Comparison of ENCODE assay signal across 26 cellular contexts in the genomic region with DNA sequence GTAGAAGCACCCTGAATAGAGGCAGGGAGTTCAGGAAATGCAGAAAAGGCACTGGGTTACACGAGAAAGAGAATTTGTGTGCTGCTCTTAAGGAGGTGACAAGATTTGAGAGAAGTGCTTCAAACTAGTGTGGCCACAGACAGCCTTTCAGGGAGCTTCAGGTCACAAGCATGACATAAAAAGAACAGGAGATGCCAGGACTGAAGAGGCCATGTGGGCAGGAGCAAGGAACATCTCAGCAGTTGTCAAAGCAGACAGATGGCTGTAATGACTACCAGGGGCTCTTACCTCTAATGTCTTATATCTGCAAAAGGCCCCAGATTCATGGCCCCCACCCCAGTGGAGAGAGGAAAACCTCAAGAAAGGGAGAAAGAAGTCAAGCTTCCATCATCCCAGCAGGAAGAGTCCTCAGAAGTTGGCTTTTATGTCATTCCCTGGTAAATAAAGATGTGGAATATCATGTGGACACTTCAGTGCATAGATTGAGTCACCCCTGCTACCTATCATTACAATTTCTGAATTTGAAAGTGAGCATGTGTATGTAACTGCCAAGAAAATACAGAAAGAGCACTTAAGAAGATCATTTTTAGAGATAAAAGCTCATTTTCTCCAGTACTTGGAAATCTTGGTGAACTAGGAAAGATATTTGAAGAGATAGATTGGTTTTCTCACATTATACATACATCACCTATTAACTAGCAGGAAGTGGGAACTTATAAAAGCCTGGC.
A peak's percentile ranks its signal among the peaks of the same experiment; 100 is the strongest.
DNase-seq lines count a peak whose midpoint lies in the region; ATAC-seq and TF ChIP-seq lines count a peak whose summit lies in the region.
"Had no signal": no experiment of that assay in that cellular context is flagged by ENCODE, and none has a peak within 500 bp of the region (broad histone marks: within the 10 kb centered on the region; RNA-seq: fewer than 3 reads in every experiment).

No MANE protein-coding gene starts in this region.

- H3F3A ChIP-seq in Loucy (ENCODE audit: low read depth): no peaks in the 10 kb centered on the region

- TF ChIP-seq CTCF in Loucy (conservative IDR thresholded peaks at IDR 0.05; ENCODE audit: low read length): no peak

- 0 out of 2 replicates have a peak overlapping the region, but pooled peaks have one; percentile 6 for H2AFZ ChIP-seq in Loucy (ENCODE audit: low read length)
- H2AFZ ChIP-seq: PC-9 had no signal

- no peaks in the 10 kb centered on the region for H4K20me1 ChIP-seq in Loucy (ENCODE audit: insufficient read depth, low read length, poor library complexity, severe bottlenecking)

- H3K9me2 ChIP-seq in Loucy (replicated peaks; ENCODE audit: low read depth, low read length): no peaks in the 10 kb centered on the region

- H3K27me3 Mint-ChIP-seq in activated naive CD4-positive, alpha-beta T cell treated with anti-CD3 and anti-CD28 coated beads, Interleukin-2, amount 10 ng/mL, durations not matched to agents 7 days and 5 days: no peaks in the 10 kb centered on the region
- H3K27me3 Mint-ChIP-seq in T-helper 2 cell treated with Interferon-gamma antibody and Interleukin-4, amounts not matched to agents 5 μg/mL and 100 μg/mL, for 36 hours (ENCODE audit: low read depth): no peaks in the 10 kb centered on the region
- H3K27me3 Mint-ChIP-seq: CD4-positive, alpha-beta T cell; T-helper 17 cell had no signal

- no peak overlapping the region for H3K4me3 ChIP-seq in Loucy (ENCODE audit: low read length, poor library complexity, severe bottlenecking)
- H3K4me3 ChIP-seq: GM12878, MG63, PC-9, SJCRH30 had no signal

- no peaks in the 10 kb centered on the region for H3K27me3 ChIP-seq in Loucy (ENCODE audit: insufficient read depth, low read length, poor library complexity, severe bottlenecking)
- H3K27me3 ChIP-seq: MG63, SJCRH30 had no signal

- H3K27ac Mint-ChIP-seq in activated naive CD4-positive, alpha-beta T cell treated with anti-CD3 and anti-CD28 coated beads, Interleukin-2, amount 10 ng/mL, durations not matched to agents 7 days and 5 days: peak overlapping the region; percentile 31
- peak overlapping the region; percentile 23 for H3K27ac Mint-ChIP-seq in T-helper 2 cell treated with Interferon-gamma antibody and Interleukin-4, amounts not matched to agents 5 μg/mL and 100 μg/mL, for 36 hours
- H3K27ac Mint-ChIP-seq: CD4-positive, alpha-beta T cell; T-helper 17 cell had no signal

- CTCF ChIA-PET in activated naive CD4-positive, alpha-beta T cell treated with anti-CD3 and anti-CD28 coated beads, Interleukin-2, amount 10 ng/mL, durations not matched to agents 7 days and 5 days (lab: Charles Lee): no interaction called here

- no peak overlapping the region for H3K4me3 Mint-ChIP-seq in activated naive CD4-positive, alpha-beta T cell treated with anti-CD3 and anti-CD28 coated beads, Interleukin-2, amount 10 ng/mL, durations not matched to agents 7 days and 5 days
- peak overlapping the region; percentile 18 for H3K4me3 Mint-ChIP-seq in T-helper 2 cell treated with Interferon-gamma antibody and Interleukin-4, amounts not matched to agents 5 μg/mL and 100 μg/mL, for 36 hours
- H3K4me3 Mint-ChIP-seq: CD4-positive, alpha-beta T cell; IgD-negative memory B cell; T-helper 17 cell had no signal

- H3K4me1 ChIP-seq in Loucy (ENCODE audit: insufficient read depth, low read length, poor library complexity, severe bottlenecking): peaks cover 11% of the 10 kb centered on the region

- H3K9me3 ChIP-seq in Loucy (ENCODE audit: insufficient read depth, low read depth, low read length): no peaks in the 10 kb centered on the region
- H3K9me3 ChIP-seq: MG63, SJCRH30 had no signal

- no peaks in the 10 kb centered on the region for H3K79me2 ChIP-seq in Loucy (ENCODE audit: insufficient read depth, low read length)

- peak overlapping the region; percentile 11 for H3K4me2 ChIP-seq in Loucy (ENCODE audit: low read depth, low read length, poor library complexity, severe bottlenecking)
- H3K4me2 ChIP-seq: PC-9 had no signal

- peak overlapping the region; percentile 17 for H3K9ac ChIP-seq in Loucy (ENCODE audit: low read depth, low read length, poor library complexity, severe bottlenecking)

- peaks cover 2% of the 10 kb centered on the region for H3K4me1 Mint-ChIP-seq in activated naive CD4-positive, alpha-beta T cell treated with anti-CD3 and anti-CD28 coated beads, Interleukin-2, amount 10 ng/mL, durations not matched to agents 7 days and 5 days
- H3K4me1 Mint-ChIP-seq in T-helper 2 cell treated with Interferon-gamma antibody and Interleukin-4, amounts not matched to agents 5 μg/mL and 100 μg/mL, for 36 hours (ENCODE audit: low read depth): peaks cover 19% of the 10 kb centered on the region
- H3K4me1 Mint-ChIP-seq: IgD-negative memory B cell, T-helper 17 cell had no signal

- DNase-seq in activated naive CD4-positive, alpha-beta T cell treated with anti-CD3 and anti-CD28 coated beads, Interleukin-2, amount 10 ng/mL, durations not matched to agents 7 days and 5 days: no peak
- DNase-seq in activated naive CD4-positive, alpha-beta T cell (lab: John Stamatoyannopoulos, UW): no peak
- no peak for DNase-seq in T-helper 2 cell treated with Interferon-gamma antibody and Interleukin-4, amounts not matched to agents 5 μg/mL and 100 μg/mL, for 36 hours (ENCODE audit: low spot score)
- DNase-seq in NCI-H526 treated with DMSO at 0.1 percent for 48 hours (lab: John Stamatoyannopoulos, UW) (no peak), SW 1271 (lab: John Stamatoyannopoulos, UW) (no peak)
- DNase-seq: CD4-positive, alpha-beta T cell; COR-L47; EL; GDM1; GOT3; HCEC 1CT; MG63; NCI-H1417; NCI-H1694; NCI-H2029 treated with DMSO at 0.1 percent for 48 hours; NCI-H2227 treated with DMSO at 0.1 percent for 48 hours; NCI-H510A treated with DMSO at 0.1 percent for 48 hours; NCI-H748 treated with DMSO at 0.1 percent for 48 hours; PC-9; SJCRH30; T-helper 17 cell had no signal

- no peaks in the 10 kb centered on the region for H3K9me3 Mint-ChIP-seq in activated naive CD4-positive, alpha-beta T cell treated with anti-CD3 and anti-CD28 coated beads, Interleukin-2, amount 10 ng/mL, durations not matched to agents 7 days and 5 days
- peaks cover 9% of the 10 kb centered on the region for H3K9me3 Mint-ChIP-seq in T-helper 2 cell treated with Interferon-gamma antibody and Interleukin-4, amounts not matched to agents 5 μg/mL and 100 μg/mL, for 36 hours

- no peaks in the 10 kb centered on the region for H3K36me3 Mint-ChIP-seq in activated naive CD4-positive, alpha-beta T cell treated with anti-CD3 and anti-CD28 coated beads, Interleukin-2, amount 10 ng/mL, durations not matched to agents 7 days and 5 days
- H3K36me3 Mint-ChIP-seq in T-helper 2 cell treated with Interferon-gamma antibody and Interleukin-4, amounts not matched to agents 5 μg/mL and 100 μg/mL, for 36 hours (ENCODE audit: low read depth): peaks cover 5% of the 10 kb centered on the region
- H3K36me3 Mint-ChIP-seq: IgD-negative memory B cell had no signal

- no peaks in the 10 kb centered on the region for H3K36me3 ChIP-seq in Loucy (ENCODE audit: insufficient read depth, low read length)
- H3K36me3 ChIP-seq: MG63, SJCRH30 had no signal

- no peak for ATAC-seq in HG02588 (IDR thresholded peaks at IDR 0.05; ENCODE audit: unreplicated experiment)
- ATAC-seq: GM12878, Right ventricle myocardium inferior, T-helper 17 cell had no signal
